In the genomic region with DNA sequence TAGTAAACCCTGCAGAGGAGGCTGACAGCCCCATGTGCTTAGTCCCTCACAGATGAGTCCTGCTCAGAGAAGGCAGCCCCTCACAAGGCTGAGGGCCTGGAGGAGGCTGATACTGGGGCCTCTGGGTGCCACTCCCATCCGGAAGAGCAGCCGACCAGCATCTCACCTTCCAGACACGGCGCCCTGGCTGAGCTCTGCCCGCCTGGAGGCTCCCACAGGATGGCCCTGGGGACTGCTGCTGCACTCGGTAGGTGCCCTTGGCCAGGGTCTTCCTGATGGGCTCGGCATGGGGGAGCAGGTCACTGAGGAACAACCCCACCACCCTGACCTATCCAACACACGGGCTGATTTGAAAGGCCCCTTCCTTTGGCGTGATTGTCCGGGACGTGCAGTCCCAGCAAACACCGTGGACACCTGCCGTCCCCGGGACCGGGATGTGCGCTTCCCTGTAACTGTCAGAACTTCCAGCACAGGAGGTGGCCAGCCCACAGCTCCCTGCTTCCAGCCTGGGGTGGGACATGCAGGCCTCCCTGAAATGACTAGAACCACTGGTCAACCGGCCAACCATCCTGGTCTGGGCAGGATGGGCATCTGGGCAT, we compare ENCODE assay signal across 26 cellular contexts. TPM values are rescaled to one million over a fixed set of nuclear protein-coding genes. Genes with fewer than 3 reads are reported as not detected.
"Had no signal": no experiment of that assay in that cellular context is flagged by ENCODE, and none has a peak within 500 bp of the region (broad histone marks: within the 10 kb centered on the region; RNA-seq: fewer than 3 reads in every experiment).

No MANE protein-coding gene starts in this region.

- H3K27ac Mint-ChIP-seq: dendritic cell treated with granulocyte-macrophage colony-stimulating factor and Interleukin-4, amounts not matched to agents 40 ng/mL and 50 ng/mL, for 4 days; effector memory CD8-positive, alpha-beta T cell; natural killer cell had no signal

- H3K27ac ChIP-seq: epithelial cell of prostate, esophagus muscularis mucosa, gastrocnemius medialis, heart right ventricle, left lung, parathyroid adenoma had no signal

- H3K4me1 Mint-ChIP-seq: central memory CD8-positive, alpha-beta T cell; natural killer cell; neural crest cell had no signal

- ATAC-seq: effector memory CD8-positive, alpha-beta T cell; gastrocnemius medialis; left lung; mucosa of descending colon; natural killer cell had no signal

- H3K36me3 ChIP-seq: gastrocnemius medialis, prostate gland had no signal

- H3K9me3 ChIP-seq: esophagus muscularis mucosa, gastrocnemius medialis, heart right ventricle, left lung, mucosa of descending colon, prostate gland, right lobe of liver had no signal

- H3K4me3 Mint-ChIP-seq: central memory CD8-positive, alpha-beta T cell; dendritic cell treated with granulocyte-macrophage colony-stimulating factor and Interleukin-4, amounts not matched to agents 40 ng/mL and 50 ng/mL, for 4 days; effector memory CD8-positive, alpha-beta T cell; natural killer cell; neural crest cell had no signal

- H3K36me3 Mint-ChIP-seq: natural killer cell had no signal

- H3K27me3 Mint-ChIP-seq: central memory CD8-positive, alpha-beta T cell; dendritic cell treated with granulocyte-macrophage colony-stimulating factor and Interleukin-4, amounts not matched to agents 40 ng/mL and 50 ng/mL, for 4 days; effector memory CD8-positive, alpha-beta T cell had no signal

- H3K4me1 ChIP-seq: esophagus muscularis mucosa, gastrocnemius medialis, heart right ventricle, left lung, parathyroid adenoma, prostate gland had no signal

- H2AFZ ChIP-seq: parathyroid adenoma had no signal

- H3K79me2 ChIP-seq: parathyroid adenoma had no signal

- H3K9me3 Mint-ChIP-seq: central memory CD8-positive, alpha-beta T cell; dendritic cell treated with granulocyte-macrophage colony-stimulating factor and Interleukin-4, amounts not matched to agents 40 ng/mL and 50 ng/mL, for 4 days; effector memory CD8-positive, alpha-beta T cell; natural killer cell; neural crest cell had no signal

- H3K27me3 ChIP-seq: esophagus muscularis mucosa, gastrocnemius medialis, heart right ventricle, left lung, right lobe of liver had no signal

- H3K9ac ChIP-seq: parathyroid adenoma had no signal

- DNase-seq: effector memory CD8-positive, alpha-beta T cell; gastrocnemius medialis; heart right ventricle; hypothalamus; left lung; mammary epithelial cell; mucosa of descending colon; natural killer cell; nucleus accumbens; stimulated activated CD4-positive, alpha-beta T cell treated with anti-CD3 and anti-CD28 coated beads, Interleukin-2, amount 100 ng/mL, for 24 hours; stimulated activated CD4-positive, alpha-beta T cell treated with anti-CD3 and anti-CD28 coated beads, Interleukin-4, amount 100 ng/mL, for 4 hours; stimulated activated naive CD4-positive, alpha-beta T cell treated with Interleukin-2 at 50 U/mL for 16 hours; trophoblast cell had no signal

- H3K4me3 ChIP-seq: esophagus muscularis mucosa, gastrocnemius medialis, heart right ventricle, left lung, mucosa of descending colon, prostate gland, right lobe of liver had no signal

RNA-seq across cellular contexts. Expression of gene MLPH, which starts 38.6 kb away (rescaled TPM):
- total RNA-seq: natural killer cell, neural crest cell, skeletal muscle tissue had no signal

RNA-seq across cellular contexts. Expression of gene PRLH, which starts 40.7 kb away (rescaled TPM):
- total RNA-seq: esophagus muscularis mucosa, fibroblast of villous mesenchyme, gastrocnemius medialis, heart right ventricle, left lung, mammary epithelial cell, mucosa of descending colon, natural killer cell, neural crest cell, prostate gland, renal cortical epithelial cell, right lobe of liver, skeletal muscle tissue, urinary bladder had no signal
- polyA plus RNA-seq: heart right ventricle, mammary epithelial cell, thymus, urinary bladder had no signal
